In genomic region chr11:126919147-126919823, GRCh38 we compare ENCODE assay signal across 13 cellular contexts.
DNase-seq lines count a peak whose midpoint lies in the region; ATAC-seq, FAIRE-seq and TF ChIP-seq lines count a peak whose summit lies in the region.
"Had no signal": no experiment of that assay in that cellular context is flagged by ENCODE, and none has a peak within 500 bp of the region (broad histone marks: within the 10 kb centered on the region; RNA-seq: fewer than 3 reads in every experiment).

No MANE protein-coding gene starts in this region.

- peak; percentile 40 for FAIRE-seq in bronchial epithelial cell (lab: Jason Lieb, UNC)

- H3K4me3 ChIP-seq in bronchial epithelial cell (ENCODE audit: low read depth, low read length), result no peak overlapping the region
- H3K4me3 ChIP-seq: upper lobe of left lung had no signal

- peaks cover 3% of the 10 kb centered on the region for H3K9me3 Mint-ChIP-seq in activated T-helper 17 cell treated with anti-CD3 and anti-CD28 coated beads, Interleukin-2, amount 50 U/mL, for 72 hours
- H3K9me3 Mint-ChIP-seq in activated T-cell treated with anti-CD3 and anti-CD28 coated beads, Interleukin-2, amount 50 U/mL, for 72 hours, result peaks cover 5 to 7% of the 10 kb centered on the region in 2 donors
- H3K9me3 Mint-ChIP-seq: activated naive CD4-positive, alpha-beta T cell treated with anti-CD3 and anti-CD28 coated beads for 36 hours had no signal

- H3K27me3 ChIP-seq in bronchial epithelial cell (ENCODE audit: control insufficient read depth, insufficient read depth, low read length), result no peaks in the 10 kb centered on the region
- H3K27me3 ChIP-seq: upper lobe of left lung had no signal

- DNase-seq in bronchial epithelial cell (ENCODE audit: low read depth) (no peak), LoVo (ENCODE audit: low spot score) (no peak), retina (no peak)
- no peak for DNase-seq in activated T-cell treated with anti-CD3 and anti-CD28 coated beads, Interleukin-2, amount 50 U/mL, for 72 hours
- DNase-seq: activated naive CD4-positive, alpha-beta T cell treated with anti-CD3 and anti-CD28 coated beads for 36 hours; COR-L47; NCI-H1694; upper lobe of left lung had no signal

- H3K4me1 Mint-ChIP-seq in activated T-helper 17 cell treated with anti-CD3 and anti-CD28 coated beads, Interleukin-2, amount 50 U/mL, for 72 hours, result no peaks in the 10 kb centered on the region
- peaks cover 21% of the 10 kb centered on the region for H3K4me1 Mint-ChIP-seq in activated T-cell treated with anti-CD3 and anti-CD28 coated beads, Interleukin-2, amount 50 U/mL, for 72 hours (ENCODE audit: low read depth)

- no peak for TF ChIP-seq CTCF in bronchial epithelial cell (IDR thresholded peaks at IDR 0.05; ENCODE audit: insufficient read depth, low read length, severe bottlenecking)

- H3K4me3 Mint-ChIP-seq in activated T-helper 17 cell treated with anti-CD3 and anti-CD28 coated beads, Interleukin-2, amount 50 U/mL, for 72 hours, result no peak overlapping the region
- H3K4me3 Mint-ChIP-seq in activated T-cell treated with anti-CD3 and anti-CD28 coated beads, Interleukin-2, amount 50 U/mL, for 72 hours, result no peak overlapping the region
- H3K4me3 Mint-ChIP-seq: activated naive CD4-positive, alpha-beta T cell treated with anti-CD3 and anti-CD28 coated beads for 36 hours had no signal

- H3K36me3 Mint-ChIP-seq in activated T-helper 17 cell treated with anti-CD3 and anti-CD28 coated beads, Interleukin-2, amount 50 U/mL, for 72 hours (ENCODE audit: low read depth), result no peaks in the 10 kb centered on the region
- H3K36me3 Mint-ChIP-seq in activated T-cell treated with anti-CD3 and anti-CD28 coated beads, Interleukin-2, amount 50 U/mL, for 72 hours (ENCODE audit: insufficient read depth in 2 of 2), result peaks cover 0 to 2% of the 10 kb centered on the region in 2 donors

- peaks cover 6% of the 10 kb centered on the region for H3K27me3 Mint-ChIP-seq in activated T-helper 17 cell treated with anti-CD3 and anti-CD28 coated beads, Interleukin-2, amount 50 U/mL, for 72 hours
- H3K27me3 Mint-ChIP-seq in activated T-cell treated with anti-CD3 and anti-CD28 coated beads, Interleukin-2, amount 50 U/mL, for 72 hours (ENCODE audit: low read depth), result peaks cover 18% of the 10 kb centered on the region

- ATAC-seq in GM18519 (IDR thresholded peaks at IDR 0.05; ENCODE audit: low FRiP score, unreplicated experiment), result peak; percentile 47
- ATAC-seq in GM21528 (IDR thresholded peaks at IDR 0.05; ENCODE audit: low FRiP score, unreplicated experiment), result peak; percentile 64
- ATAC-seq in HG03175 (IDR thresholded peaks at IDR 0.05; ENCODE audit: unreplicated experiment), result peak; percentile 54
- ATAC-seq in activated T-helper 17 cell treated with anti-CD3 and anti-CD28 coated beads, Interleukin-2, amount 50 U/mL, for 72 hours (replicated peaks), result no peak
- no peak for ATAC-seq in activated T-cell treated with anti-CD3 and anti-CD28 coated beads, Interleukin-2, amount 50 U/mL, for 72 hours (replicated peaks in 1 of 2)
- ATAC-seq: activated CD4-positive, CD25-positive, alpha-beta regulatory T cell treated with anti-CD3 and anti-CD28 coated beads, Interleukin-2, amount 50 U/mL, for 24 hours had no signal

- H3K36me3 ChIP-seq in bronchial epithelial cell (ENCODE audit: control insufficient read depth, insufficient read depth, low read length), result no peaks in the 10 kb centered on the region
- H3K36me3 ChIP-seq: upper lobe of left lung had no signal

- no peak overlapping the region for H3K27ac Mint-ChIP-seq in activated T-helper 17 cell treated with anti-CD3 and anti-CD28 coated beads, Interleukin-2, amount 50 U/mL, for 72 hours
- no peak overlapping the region for H3K27ac Mint-ChIP-seq in activated T-cell treated with anti-CD3 and anti-CD28 coated beads, Interleukin-2, amount 50 U/mL, for 72 hours
- H3K27ac Mint-ChIP-seq: activated naive CD4-positive, alpha-beta T cell treated with anti-CD3 and anti-CD28 coated beads for 36 hours had no signal

Comparison
In these comparisons a context has a peak if more than half of its experiments do, and no peak if none do; other contexts are left out.
1. ATAC-seq: peak in GM18519 (single experiment), GM21528 (single experiment) and HG03175 (single experiment); none in activated T-helper 17 cell treated with anti-CD3 and anti-CD28 coated beads, Interleukin-2, amount 50 U/mL, for 72 hours (single experiment) and activated T-cell treated with anti-CD3 and anti-CD28 coated beads, Interleukin-2, amount 50 U/mL, for 72 hours (0 of 2).